In the genomic region with DNA sequence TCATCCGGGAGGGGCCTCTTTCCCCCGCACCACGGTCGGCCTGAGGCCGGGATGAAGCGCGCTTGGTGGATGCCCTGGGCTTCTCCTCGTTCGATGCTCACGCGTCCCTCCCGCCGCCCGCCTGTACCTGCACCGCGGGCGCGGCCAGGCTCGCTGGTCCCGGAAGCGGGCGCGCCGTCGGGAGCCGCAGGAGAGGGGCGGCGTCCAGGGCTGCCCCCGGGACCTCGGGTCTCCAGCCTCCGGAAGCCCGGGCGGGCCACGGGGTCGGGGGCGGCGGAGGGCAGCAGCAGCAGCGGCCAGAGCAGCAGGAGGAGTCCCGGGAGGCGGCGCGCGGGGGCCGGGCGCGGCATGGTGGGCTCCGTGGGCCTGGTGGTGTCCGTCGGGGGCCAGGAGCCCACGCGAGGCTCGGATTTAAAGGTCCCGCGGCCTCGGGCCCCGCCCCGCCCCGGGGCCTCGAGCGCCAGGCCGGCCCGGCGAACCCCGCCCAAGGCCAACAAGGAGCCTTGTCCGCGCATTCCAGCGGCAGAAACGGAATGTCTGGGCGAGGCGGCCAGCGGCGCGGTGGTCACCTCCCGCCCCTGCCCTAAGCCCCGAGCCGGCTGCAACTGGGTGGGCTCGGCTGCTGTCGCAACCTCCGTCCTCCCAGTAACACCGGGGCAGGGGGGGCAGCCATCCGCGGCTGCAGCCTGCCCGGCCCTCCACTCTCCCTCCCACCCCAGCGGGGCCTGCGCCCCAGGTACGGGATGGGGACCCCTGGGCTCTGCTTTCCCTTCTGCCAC, we compare ENCODE assay signal across 1 cellular context.
A peak's percentile ranks its signal among the peaks of the same experiment; 100 is the strongest.
TF ChIP-seq lines count a peak whose summit lies in the region.

A gene with protein sequence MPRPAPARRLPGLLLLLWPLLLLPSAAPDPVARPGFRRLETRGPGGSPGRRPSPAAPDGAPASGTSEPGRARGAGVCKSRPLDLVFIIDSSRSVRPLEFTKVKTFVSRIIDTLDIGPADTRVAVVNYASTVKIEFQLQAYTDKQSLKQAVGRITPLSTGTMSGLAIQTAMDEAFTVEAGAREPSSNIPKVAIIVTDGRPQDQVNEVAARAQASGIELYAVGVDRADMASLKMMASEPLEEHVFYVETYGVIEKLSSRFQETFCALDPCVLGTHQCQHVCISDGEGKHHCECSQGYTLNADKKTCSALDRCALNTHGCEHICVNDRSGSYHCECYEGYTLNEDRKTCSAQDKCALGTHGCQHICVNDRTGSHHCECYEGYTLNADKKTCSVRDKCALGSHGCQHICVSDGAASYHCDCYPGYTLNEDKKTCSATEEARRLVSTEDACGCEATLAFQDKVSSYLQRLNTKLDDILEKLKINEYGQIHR (minus strand): TSS at position 387 of the 779 bp plus-strand sequence. CDS start 37 bp downstream, at position 350.

TF ChIP-seq in HepG2, 621 proteins besides CTCF, POLR2A, EP300 and RAD21 (continued from another document and continues in another):
- TF ChIP-seq, protein P1, sequence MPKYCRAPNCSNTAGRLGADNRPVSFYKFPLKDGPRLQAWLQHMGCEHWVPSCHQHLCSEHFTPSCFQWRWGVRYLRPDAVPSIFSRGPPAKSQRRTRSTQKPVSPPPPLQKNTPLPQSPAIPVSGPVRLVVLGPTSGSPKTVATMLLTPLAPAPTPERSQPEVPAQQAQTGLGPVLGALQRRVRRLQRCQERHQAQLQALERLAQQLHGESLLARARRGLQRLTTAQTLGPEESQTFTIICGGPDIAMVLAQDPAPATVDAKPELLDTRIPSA (CRISPR knock-in tag; IDR thresholded peaks at IDR 0.05; ENCODE audit: borderline replicate concordance) = 0 out of 2 replicates have a peak, but pooled peaks have one; percentile 43
- TF ChIP-seq ATF7-NPFF (CRISPR knock-in tag; IDR thresholded peaks at IDR 0.05; ENCODE audit: low read depth) (peak; percentile 64), POLR2G (IDR thresholded peaks at IDR 0.05; ENCODE audit: low read depth, low read length) (peak; percentile 51; the same call in 1 of the 2 replicates), ZNF674 (CRISPR knock-in tag; IDR thresholded peaks at IDR 0.05; ENCODE audit: low read depth) (0 out of 2 replicates have a peak, but pooled peaks have one; percentile 58), GATA4 (IDR thresholded peaks at IDR 0.05; ENCODE audit: borderline replicate concordance, low read depth) (no peak), CCAR2 (optimal IDR thresholded peaks at IDR 0.05; ENCODE audit: low read depth, low read length) (no peak), MXD4 (CRISPR knock-in tag; IDR thresholded peaks at IDR 0.05) (no peak), RCOR2 (CRISPR knock-in tag; IDR thresholded peaks at IDR 0.05) (no peak), ZNF737 (CRISPR knock-in tag; IDR thresholded peaks at IDR 0.05; ENCODE audit: borderline replicate concordance) (no peak), SP1 (IDR thresholded peaks at IDR 0.05) (no peak), SP1 (CRISPR knock-in tag; IDR thresholded peaks at IDR 0.05) (peak; percentile 14; the same call in 1 of the 2 replicates), ZNF678 (CRISPR knock-in tag; IDR thresholded peaks at IDR 0.05) (no peak; the same call in 1 of the 2 replicates), ZNF337 (CRISPR knock-in tag; IDR thresholded peaks at IDR 0.05; ENCODE audit: borderline replicate concordance, low read depth) (no peak), RFXANK (CRISPR knock-in tag; IDR thresholded peaks at IDR 0.05) (no peak), BCL6 (CRISPR knock-in tag; IDR thresholded peaks at IDR 0.05) (peak; percentile 59; the same call in 1 of the 2 replicates), RELA (CRISPR knock-in tag; IDR thresholded peaks at IDR 0.05) (0 out of 2 replicates have a peak, but pooled peaks have one; percentile 20), ZNF543 (CRISPR knock-in tag; IDR thresholded peaks at IDR 0.05) (peak; percentile 21; the same call in 1 of the 2 replicates), TEAD3 (CRISPR knock-in tag; optimal IDR thresholded peaks at IDR 0.05; ENCODE audit: borderline replicate concordance) (peak; percentile 95), TOPORS (CRISPR knock-in tag; IDR thresholded peaks at IDR 0.05) (peak; percentile 61), KLF16 (CRISPR knock-in tag; IDR thresholded peaks at IDR 0.05) (peak in 1 of 2 experiments; percentile 57; a peak in 2 of 4 replicates), ZNF552 (CRISPR knock-in tag; IDR thresholded peaks at IDR 0.05; ENCODE audit: borderline replicate concordance) (no peak), ZNF747 (CRISPR knock-in tag; IDR thresholded peaks at IDR 0.05; ENCODE audit: borderline replicate concordance) (no peak; the same call in none of the 2 replicates), HNF4G (IDR thresholded peaks at IDR 0.05; ENCODE audit: borderline replicate concordance, low read depth, low read length) (peak; percentile 27; the same call in 1 of the 2 replicates), HNF4G (CRISPR knock-in tag; IDR thresholded peaks at IDR 0.05; ENCODE audit: borderline replicate concordance, low read depth) (no peak; the same call in 1 of the 2 replicates), SP5 (CRISPR knock-in tag; IDR thresholded peaks at IDR 0.05; ENCODE audit: borderline replicate concordance, low read depth) (peak; percentile 43; the same call in 1 of the 2 replicates), ZNF563 (CRISPR knock-in tag; IDR thresholded peaks at IDR 0.05) (peak; percentile 51; the same call in 1 of the 2 replicates), ZNF572 (CRISPR knock-in tag; IDR thresholded peaks at IDR 0.05) (0 out of 2 replicates have a peak, but pooled peaks have one; percentile 6), NR2C2 (CRISPR knock-in tag; IDR thresholded peaks at IDR 0.05; ENCODE audit: borderline replicate concordance) (peak; percentile 48; the same call in 1 of the 2 replicates)
- TF ChIP-seq, protein P2, sequence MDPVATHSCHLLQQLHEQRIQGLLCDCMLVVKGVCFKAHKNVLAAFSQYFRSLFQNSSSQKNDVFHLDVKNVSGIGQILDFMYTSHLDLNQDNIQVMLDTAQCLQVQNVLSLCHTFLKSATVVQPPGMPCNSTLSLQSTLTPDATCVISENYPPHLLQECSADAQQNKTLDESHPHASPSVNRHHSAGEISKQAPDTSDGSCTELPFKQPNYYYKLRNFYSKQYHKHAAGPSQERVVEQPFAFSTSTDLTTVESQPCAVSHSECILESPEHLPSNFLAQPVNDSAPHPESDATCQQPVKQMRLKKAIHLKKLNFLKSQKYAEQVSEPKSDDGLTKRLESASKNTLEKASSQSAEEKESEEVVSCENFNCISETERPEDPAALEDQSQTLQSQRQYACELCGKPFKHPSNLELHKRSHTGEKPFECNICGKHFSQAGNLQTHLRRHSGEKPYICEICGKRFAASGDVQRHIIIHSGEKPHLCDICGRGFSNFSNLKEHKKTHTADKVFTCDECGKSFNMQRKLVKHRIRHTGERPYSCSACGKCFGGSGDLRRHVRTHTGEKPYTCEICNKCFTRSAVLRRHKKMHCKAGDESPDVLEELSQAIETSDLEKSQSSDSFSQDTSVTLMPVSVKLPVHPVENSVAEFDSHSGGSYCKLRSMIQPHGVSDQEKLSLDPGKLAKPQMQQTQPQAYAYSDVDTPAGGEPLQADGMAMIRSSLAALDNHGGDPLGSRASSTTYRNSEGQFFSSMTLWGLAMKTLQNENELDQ (CRISPR knock-in tag; IDR thresholded peaks at IDR 0.05; ENCODE audit: borderline replicate concordance) = no peak
- TF ChIP-seq, protein P3, sequence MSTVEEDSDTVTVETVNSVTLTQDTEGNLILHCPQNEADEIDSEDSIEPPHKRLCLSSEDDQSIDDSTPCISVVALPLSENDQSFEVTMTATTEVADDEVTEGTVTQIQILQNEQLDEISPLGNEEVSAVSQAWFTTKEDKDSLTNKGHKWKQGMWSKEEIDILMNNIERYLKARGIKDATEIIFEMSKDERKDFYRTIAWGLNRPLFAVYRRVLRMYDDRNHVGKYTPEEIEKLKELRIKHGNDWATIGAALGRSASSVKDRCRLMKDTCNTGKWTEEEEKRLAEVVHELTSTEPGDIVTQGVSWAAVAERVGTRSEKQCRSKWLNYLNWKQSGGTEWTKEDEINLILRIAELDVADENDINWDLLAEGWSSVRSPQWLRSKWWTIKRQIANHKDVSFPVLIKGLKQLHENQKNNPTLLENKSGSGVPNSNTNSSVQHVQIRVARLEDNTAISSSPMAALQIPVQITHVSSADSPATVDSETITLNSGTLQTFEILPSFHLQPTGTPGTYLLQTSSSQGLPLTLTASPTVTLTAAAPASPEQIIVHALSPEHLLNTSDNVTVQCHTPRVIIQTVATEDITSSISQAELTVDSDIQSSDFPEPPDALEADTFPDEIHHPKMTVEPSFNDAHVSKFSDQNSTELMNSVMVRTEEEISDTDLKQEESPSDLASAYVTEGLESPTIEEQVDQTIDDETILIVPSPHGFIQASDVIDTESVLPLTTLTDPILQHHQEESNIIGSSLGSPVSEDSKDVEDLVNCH (CRISPR knock-in tag; IDR thresholded peaks at IDR 0.05) = no peak
- TF ChIP-seq, protein P4, sequence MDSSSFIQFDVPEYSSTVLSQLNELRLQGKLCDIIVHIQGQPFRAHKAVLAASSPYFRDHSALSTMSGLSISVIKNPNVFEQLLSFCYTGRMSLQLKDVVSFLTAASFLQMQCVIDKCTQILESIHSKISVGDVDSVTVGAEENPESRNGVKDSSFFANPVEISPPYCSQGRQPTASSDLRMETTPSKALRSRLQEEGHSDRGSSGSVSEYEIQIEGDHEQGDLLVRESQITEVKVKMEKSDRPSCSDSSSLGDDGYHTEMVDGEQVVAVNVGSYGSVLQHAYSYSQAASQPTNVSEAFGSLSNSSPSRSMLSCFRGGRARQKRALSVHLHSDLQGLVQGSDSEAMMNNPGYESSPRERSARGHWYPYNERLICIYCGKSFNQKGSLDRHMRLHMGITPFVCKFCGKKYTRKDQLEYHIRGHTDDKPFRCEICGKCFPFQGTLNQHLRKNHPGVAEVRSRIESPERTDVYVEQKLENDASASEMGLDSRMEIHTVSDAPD (CRISPR knock-in tag; IDR thresholded peaks at IDR 0.05) = peak; percentile 38; the same call in 1 of the 2 replicates
- TF ChIP-seq, protein P5, sequence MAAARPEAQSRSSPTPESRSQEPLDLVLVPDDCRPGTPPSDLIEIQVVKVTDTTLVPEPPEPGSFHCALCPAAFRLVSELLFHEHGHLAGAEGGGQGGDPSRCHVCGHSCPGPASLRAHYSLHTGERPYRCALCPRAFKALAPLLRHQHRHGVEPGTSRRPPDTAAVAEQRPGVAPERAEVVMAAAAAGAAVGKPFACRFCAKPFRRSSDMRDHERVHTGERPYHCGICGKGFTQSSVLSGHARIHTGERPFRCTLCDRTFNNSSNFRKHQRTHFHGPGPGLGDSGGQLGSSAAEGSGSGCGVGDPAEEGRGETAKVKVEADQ (CRISPR knock-in tag; IDR thresholded peaks at IDR 0.05; ENCODE audit: borderline replicate concordance) = peak; percentile 62; the same call in 1 of the 2 replicates
- TF ChIP-seq, protein P6, sequence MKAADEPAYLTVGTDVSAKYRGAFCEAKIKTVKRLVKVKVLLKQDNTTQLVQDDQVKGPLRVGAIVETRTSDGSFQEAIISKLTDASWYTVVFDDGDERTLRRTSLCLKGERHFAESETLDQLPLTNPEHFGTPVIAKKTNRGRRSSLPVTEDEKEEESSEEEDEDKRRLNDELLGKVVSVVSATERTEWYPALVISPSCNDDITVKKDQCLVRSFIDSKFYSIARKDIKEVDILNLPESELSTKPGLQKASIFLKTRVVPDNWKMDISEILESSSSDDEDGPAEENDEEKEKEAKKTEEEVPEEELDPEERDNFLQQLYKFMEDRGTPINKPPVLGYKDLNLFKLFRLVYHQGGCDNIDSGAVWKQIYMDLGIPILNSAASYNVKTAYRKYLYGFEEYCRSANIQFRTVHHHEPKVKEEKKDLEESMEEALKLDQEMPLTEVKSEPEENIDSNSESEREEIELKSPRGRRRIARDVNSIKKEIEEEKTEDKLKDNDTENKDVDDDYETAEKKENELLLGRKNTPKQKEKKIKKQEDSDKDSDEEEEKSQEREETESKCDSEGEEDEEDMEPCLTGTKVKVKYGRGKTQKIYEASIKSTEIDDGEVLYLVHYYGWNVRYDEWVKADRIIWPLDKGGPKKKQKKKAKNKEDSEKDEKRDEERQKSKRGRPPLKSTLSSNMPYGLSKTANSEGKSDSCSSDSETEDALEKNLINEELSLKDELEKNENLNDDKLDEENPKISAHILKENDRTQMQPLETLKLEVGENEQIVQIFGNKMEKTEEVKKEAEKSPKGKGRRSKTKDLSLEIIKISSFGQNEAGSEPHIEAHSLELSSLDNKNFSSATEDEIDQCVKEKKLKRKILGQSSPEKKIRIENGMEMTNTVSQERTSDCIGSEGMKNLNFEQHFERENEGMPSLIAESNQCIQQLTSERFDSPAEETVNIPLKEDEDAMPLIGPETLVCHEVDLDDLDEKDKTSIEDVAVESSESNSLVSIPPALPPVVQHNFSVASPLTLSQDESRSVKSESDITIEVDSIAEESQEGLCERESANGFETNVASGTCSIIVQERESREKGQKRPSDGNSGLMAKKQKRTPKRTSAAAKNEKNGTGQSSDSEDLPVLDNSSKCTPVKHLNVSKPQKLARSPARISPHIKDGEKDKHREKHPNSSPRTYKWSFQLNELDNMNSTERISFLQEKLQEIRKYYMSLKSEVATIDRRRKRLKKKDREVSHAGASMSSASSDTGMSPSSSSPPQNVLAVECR (CRISPR knock-in tag; IDR thresholded peaks at IDR 0.05; ENCODE audit: borderline replicate concordance) = peak; percentile 72; the same call in 1 of the 2 replicates
- TF ChIP-seq, protein P7, sequence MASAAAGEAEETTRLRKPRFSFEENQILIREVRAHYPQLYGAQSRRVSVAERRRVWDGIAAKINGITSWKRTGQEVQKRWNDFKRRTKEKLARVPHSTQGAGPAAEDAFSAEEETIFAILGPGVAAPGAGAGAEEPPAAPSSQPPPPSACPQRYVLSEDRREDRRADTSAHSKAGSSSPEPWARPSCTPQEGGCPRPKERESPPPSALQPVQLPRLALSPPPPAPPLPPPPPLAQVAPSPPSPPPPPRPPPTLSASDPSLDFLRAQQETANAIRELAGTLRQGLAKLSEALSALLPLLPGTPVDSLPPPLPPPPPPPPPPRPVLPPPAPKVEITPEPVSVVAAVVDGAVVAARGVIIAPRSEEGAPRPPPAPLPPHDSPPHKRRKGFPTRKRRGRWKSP (CRISPR knock-in tag; IDR thresholded peaks at IDR 0.05) = peak; percentile 85
- TF ChIP-seq, protein P8, sequence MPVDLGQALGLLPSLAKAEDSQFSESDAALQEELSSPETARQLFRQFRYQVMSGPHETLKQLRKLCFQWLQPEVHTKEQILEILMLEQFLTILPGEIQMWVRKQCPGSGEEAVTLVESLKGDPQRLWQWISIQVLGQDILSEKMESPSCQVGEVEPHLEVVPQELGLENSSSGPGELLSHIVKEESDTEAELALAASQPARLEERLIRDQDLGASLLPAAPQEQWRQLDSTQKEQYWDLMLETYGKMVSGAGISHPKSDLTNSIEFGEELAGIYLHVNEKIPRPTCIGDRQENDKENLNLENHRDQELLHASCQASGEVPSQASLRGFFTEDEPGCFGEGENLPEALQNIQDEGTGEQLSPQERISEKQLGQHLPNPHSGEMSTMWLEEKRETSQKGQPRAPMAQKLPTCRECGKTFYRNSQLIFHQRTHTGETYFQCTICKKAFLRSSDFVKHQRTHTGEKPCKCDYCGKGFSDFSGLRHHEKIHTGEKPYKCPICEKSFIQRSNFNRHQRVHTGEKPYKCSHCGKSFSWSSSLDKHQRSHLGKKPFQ (CRISPR knock-in tag; IDR thresholded peaks at IDR 0.05; ENCODE audit: insufficient replicate concordance) = peak; percentile 62
- TF ChIP-seq, protein P9, sequence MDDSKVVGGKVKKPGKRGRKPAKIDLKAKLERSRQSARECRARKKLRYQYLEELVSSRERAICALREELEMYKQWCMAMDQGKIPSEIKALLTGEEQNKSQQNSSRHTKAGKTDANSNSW (CRISPR knock-in tag; IDR thresholded peaks at IDR 0.05; ENCODE audit: borderline replicate concordance) = no peak; the same call in 1 of the 2 replicates
